In the genomic region with DNA sequence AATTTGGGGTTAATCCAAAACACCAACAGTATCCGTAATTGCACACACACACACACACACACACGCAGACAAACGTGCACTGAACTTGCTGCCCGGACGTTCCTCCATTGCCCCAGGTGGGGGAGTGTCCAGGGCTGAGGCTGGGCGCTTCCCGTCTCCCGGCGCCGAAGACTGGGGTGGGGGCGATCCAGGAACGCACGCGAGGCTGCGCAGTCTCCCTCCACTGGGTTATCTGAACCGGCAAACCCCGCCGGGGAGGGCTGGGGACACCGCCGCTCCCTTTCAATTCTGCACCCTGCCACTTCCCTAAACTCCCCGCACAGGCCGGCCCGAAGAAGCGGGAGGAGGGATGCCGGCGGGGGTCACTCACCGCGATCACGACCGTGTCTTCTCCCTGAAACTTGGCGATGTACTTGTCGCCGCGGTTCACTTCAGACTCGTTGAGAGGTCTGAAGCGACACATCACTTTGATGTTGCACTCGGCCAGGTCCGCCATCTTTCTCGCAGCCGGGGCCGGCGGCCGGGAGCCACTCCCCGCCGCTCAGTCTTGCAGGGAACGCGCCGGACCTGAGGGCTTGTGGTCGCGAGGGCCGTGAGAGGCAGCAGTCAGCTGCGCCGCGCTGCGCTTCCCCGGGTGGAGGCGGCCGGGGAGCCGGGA, we compare ENCODE assay signal across 8 cellular contexts. TPM values are rescaled to one million over a fixed set of nuclear protein-coding genes. Genes with fewer than 3 reads are reported as not detected.
DNase-seq lines count a peak whose midpoint lies in the region; ATAC-seq and TF ChIP-seq lines count a peak whose summit lies in the region.

No MANE protein-coding gene starts in this region.

- peaks cover 18% of the 10 kb centered on the region for H3K36me3 Mint-ChIP-seq in CD4-positive, alpha-beta T cell (ENCODE audit: low read depth)
- H3K36me3 Mint-ChIP-seq in activated T-helper 2 cell treated with anti-CD3 and anti-CD28 coated beads, Interferon-gamma antibody, Interleukin-2, Interleukin-4, amounts not matched to agents 10 μg/mL and 5 μg/mL and 100 μg/mL, durations not matched to agents 14 hours and 24 hours and 36 hours (ENCODE audit: low read depth): peaks cover 41% of the 10 kb centered on the region
- no peaks in the 10 kb centered on the region for H3K36me3 Mint-ChIP-seq in nephron (ENCODE audit: low read depth)

- no peak for TF ChIP-seq EP300 in stomach (IDR thresholded peaks at IDR 0.05)

- no TSS peak for BruUV-seq in PC-3 (replicated peaks; lab: Mats Ljungman, UMichigan)

- H3K27ac ChIP-seq in CD4-positive, alpha-beta T cell (ENCODE audit: low read depth, low read length): peak overlapping the region; percentile 92
- H3K27ac ChIP-seq in PC-3 (ENCODE audit: low read length) (peak overlapping the region; percentile 51), stomach (peak overlapping the region; percentile 97 to 100 (median 98))

- no peak for TF ChIP-seq POLR2A in stomach (IDR thresholded peaks at IDR 0.05)

- H3F3A ChIP-seq in PC-3 (ENCODE audit: low read length, unreplicated experiment): no peaks in the 10 kb centered on the region

- no peaks in the 10 kb centered on the region for H3K27me3 ChIP-seq in CD4-positive, alpha-beta T cell (ENCODE audit: control insufficient read depth, insufficient read depth, low read length)
- H3K27me3 ChIP-seq in PC-3 (ENCODE audit: low read length) (no peaks in the 10 kb centered on the region), stomach (no peaks in the 10 kb centered on the region)

- POLR2A ChIA-PET in CD4-positive, alpha-beta T cell (lab: Charles Lee): interaction anchor here (0.6 to 1.2 kb wide), 7 partner anchors 9 to 1024 kb away, joined by 3 to 6 read pairs (median 3); a partner anchor contains a TSS
- POLR2A ChIA-PET in PC-3 (lab: Charles Lee; ENCODE audit: unreplicated experiment): no interaction called here

- peak overlapping the region; percentile 91 for H3K9ac ChIP-seq in PC-3 (ENCODE audit: low read length)

- CTCF ChIA-PET in CD4-positive, alpha-beta T cell (lab: Charles Lee): no interaction called here
- CTCF ChIA-PET in PC-3 (lab: Charles Lee): no interaction called here

- H3K4me2 ChIP-seq in PC-3 (ENCODE audit: low read length): peak overlapping the region; percentile 83

- H3K4me3 Mint-ChIP-seq in CD4-positive, alpha-beta T cell: peak overlapping the region; percentile 95
- peak overlapping the region; percentile 88 for H3K4me3 Mint-ChIP-seq in activated T-helper 2 cell treated with anti-CD3 and anti-CD28 coated beads, Interferon-gamma antibody, Interleukin-2, Interleukin-4, amounts not matched to agents 10 μg/mL and 5 μg/mL and 100 μg/mL, durations not matched to agents 14 hours and 24 hours and 36 hours (ENCODE audit: low read depth)
- peak overlapping the region; percentile 98 to 99 (median 99) for H3K4me3 Mint-ChIP-seq in nephron

- H3K9me3 ChIP-seq in CD4-positive, alpha-beta T cell (ENCODE audit: control insufficient read depth, low read length): no peaks in the 10 kb centered on the region
- H3K9me3 ChIP-seq in PC-3 (ENCODE audit: low read length) (no peaks in the 10 kb centered on the region), stomach (no peaks in the 10 kb centered on the region)

- DNase-seq in CD4-positive, alpha-beta T cell: peak; percentile 40 to 63 (median 52)
- DNase-seq in PC-3 (peak; percentile 30), fibroblast of peridontal ligament (ENCODE audit: extremely low read depth) (peak; percentile 52), stomach (peak; percentile 64)
- DNase-seq in activated T-helper 2 cell treated with anti-CD3 and anti-CD28 coated beads, Interferon-gamma antibody, Interleukin-2, Interleukin-4, amounts not matched to agents 10 μg/mL and 5 μg/mL and 100 μg/mL, durations not matched to agents 14 hours and 24 hours and 36 hours (ENCODE audit: low spot score): peak; percentile 55

- H3K36me3 ChIP-seq in PC-3 (ENCODE audit: low read depth, low read length): no peaks in the 10 kb centered on the region; the same call in 1 of the 2 replicates
- H3K36me3 ChIP-seq in stomach: no peaks in the 10 kb centered on the region

- H3K27me3 Mint-ChIP-seq in CD4-positive, alpha-beta T cell: no peaks in the 10 kb centered on the region
- no peaks in the 10 kb centered on the region for H3K27me3 Mint-ChIP-seq in activated T-helper 2 cell treated with anti-CD3 and anti-CD28 coated beads, Interferon-gamma antibody, Interleukin-2, Interleukin-4, amounts not matched to agents 10 μg/mL and 5 μg/mL and 100 μg/mL, durations not matched to agents 14 hours and 24 hours and 36 hours (ENCODE audit: low read depth)
- no peaks in the 10 kb centered on the region for H3K27me3 Mint-ChIP-seq in nephron (ENCODE audit: low read depth)

- peak overlapping the region; percentile 100 for H2AFZ ChIP-seq in PC-3 (ENCODE audit: low read length)

- H3K79me2 ChIP-seq in PC-3 (ENCODE audit: low read length): peaks cover 56% of the 10 kb centered on the region

- intact Hi-C loops in CD4-positive, alpha-beta T cell (cut with DNase I, micrococcal nuclease): loop anchor here (2.0 to 10.0 kb wide), 8 partner anchors 127 to 1348 kb away; a partner anchor contains a TSS
- intact Hi-C loops in PC-3 (cut with micrococcal nuclease) (no loop called here), stomach (cut with DNase I; ENCODE audit: low total_unique reads) (no loop called here)
- intact Hi-C loops in activated T-helper 2 cell treated with anti-CD3 and anti-CD28 coated beads, Interferon-gamma antibody, Interleukin-2, Interleukin-4, amounts not matched to agents 10 μg/mL and 5 μg/mL and 100 μg/mL, durations not matched to agents 14 hours and 24 hours and 36 hours (cut with micrococcal nuclease): loop anchor here (1.0 to 10.0 kb wide), 5 partner anchors 94 to 389 kb away; a partner anchor contains a TSS

- H3K27ac Mint-ChIP-seq in CD4-positive, alpha-beta T cell: peak overlapping the region; percentile 95
- peak overlapping the region; percentile 90 for H3K27ac Mint-ChIP-seq in activated T-helper 2 cell treated with anti-CD3 and anti-CD28 coated beads, Interferon-gamma antibody, Interleukin-2, Interleukin-4, amounts not matched to agents 10 μg/mL and 5 μg/mL and 100 μg/mL, durations not matched to agents 14 hours and 24 hours and 36 hours
- peak overlapping the region; percentile 93 to 99 (median 95) for H3K27ac Mint-ChIP-seq in nephron

- WGBS in stomach, 5 donors: 0 to 1% (median 0%) methylated on average over 24 to 59 of the region's 59 CpGs

- TF ChIP-seq CTCF in CD4-positive, alpha-beta T cell (IDR thresholded peaks at IDR 0.05): no peak
- TF ChIP-seq CTCF in PC-3 (conservative IDR thresholded peaks at IDR 0.05; ENCODE audit: low read depth, low read length): no peak
- TF ChIP-seq CTCF in nephron (IDR thresholded peaks at IDR 0.05; ENCODE audit: unreplicated experiment in 3 of 3): no peak
- TF ChIP-seq CTCF in stomach (IDR thresholded peaks at IDR 0.05): no peak

- H3K9me3 Mint-ChIP-seq in CD4-positive, alpha-beta T cell: no peaks in the 10 kb centered on the region
- no peaks in the 10 kb centered on the region for H3K9me3 Mint-ChIP-seq in activated T-helper 2 cell treated with anti-CD3 and anti-CD28 coated beads, Interferon-gamma antibody, Interleukin-2, Interleukin-4, amounts not matched to agents 10 μg/mL and 5 μg/mL and 100 μg/mL, durations not matched to agents 14 hours and 24 hours and 36 hours
- H3K9me3 Mint-ChIP-seq in nephron: no peaks in the 10 kb centered on the region

- H3K4me1 ChIP-seq in PC-3 (ENCODE audit: insufficient read depth, low read length) (peaks cover 16% of the 10 kb centered on the region), stomach (peaks cover 18 to 54% (median 38%) of the 10 kb centered on the region in 4 donors)

- no peaks in the 10 kb centered on the region for H3K9me2 ChIP-seq in PC-3 (replicated peaks; ENCODE audit: low read length)

- H4K20me1 ChIP-seq in PC-3 (ENCODE audit: low read length): peaks cover 46% of the 10 kb centered on the region

- H3K4me3 ChIP-seq in PC-3 (ENCODE audit: low read length) (peak overlapping the region; percentile 94), stomach (peak overlapping the region; percentile 74 to 90 (median 81))

- peaks cover 58% of the 10 kb centered on the region for H3K4me1 Mint-ChIP-seq in CD4-positive, alpha-beta T cell (ENCODE audit: low read depth)
- H3K4me1 Mint-ChIP-seq in activated T-helper 2 cell treated with anti-CD3 and anti-CD28 coated beads, Interferon-gamma antibody, Interleukin-2, Interleukin-4, amounts not matched to agents 10 μg/mL and 5 μg/mL and 100 μg/mL, durations not matched to agents 14 hours and 24 hours and 36 hours (ENCODE audit: low read depth): peaks cover 39% of the 10 kb centered on the region
- peaks cover 43% of the 10 kb centered on the region for H3K4me1 Mint-ChIP-seq in nephron

- peak; percentile 59 for ATAC-seq in CD4-positive, alpha-beta T cell (ENCODE audit: poor library complexity)
- peak; percentile 52 for ATAC-seq in GM19324 (IDR thresholded peaks at IDR 0.05; ENCODE audit: low FRiP score, unreplicated experiment)
- ATAC-seq in HG03439 (IDR thresholded peaks at IDR 0.05; ENCODE audit: unreplicated experiment): peak; percentile 43
- ATAC-seq in PC-3: peak; percentile 61

RNA-seq across cellular contexts. Expression of a gene that starts 0.6 kb away (rescaled TPM):
- 10 to 100 TPM; 58.3 to 59.0 TPM for total RNA-seq in CD4-positive, alpha-beta T cell
- total RNA-seq in PC-3 (2014; rRNA removed): 76.7 and 84.4 TPM in 2 replicates
- 76.6 and 79.0 TPM in 2 replicates for total RNA-seq in activated T-helper 2 cell treated with anti-CD3 and anti-CD28 coated beads, Interferon-gamma antibody, Interleukin-2, Interleukin-4, amounts not matched to agents 10 μg/mL and 5 μg/mL and 100 μg/mL, durations not matched to agents 14 hours and 24 hours and 36 hours
- total RNA-seq in stomach: 100 to 1,000 TPM in 2 of 5 donors, 10 to 100 TPM in 3; 61.8 to 145 (median 71.4) TPM
- polyA plus RNA-seq in stomach: 10 to 100 TPM; 25.1 to 48.3 (median 45.1) TPM

Comparison
In these comparisons a context has a peak if more than half of its experiments do, and no peak if none do; other contexts are left out.
1. Peak in every context shown above with its lines: DNase-seq, ATAC-seq, H3K4me3 ChIP-seq and H3K27ac ChIP-seq.
2. intact Hi-C loops: an anchor here in CD4-positive, alpha-beta T cell (2.0 to 10.0 kb wide) and activated T-helper 2 cell treated with anti-CD3 and anti-CD28 coated beads, Interferon-gamma antibody, Interleukin-2, Interleukin-4, amounts not matched to agents 10 μg/mL and 5 μg/mL and 100 μg/mL, durations not matched to agents 14 hours and 24 hours and 36 hours (1.0 to 10.0 kb wide); none called in PC-3 and stomach.